Comparison of ENCODE assay signal across 19 cellular contexts in genomic region chr1:11777653-11778322, GRCh38. TPM values are rescaled to one million over a fixed set of nuclear protein-coding genes. Genes with fewer than 3 reads are reported as not detected.
DNase-seq lines count a peak whose midpoint lies in the region; ATAC-seq, FAIRE-seq and TF ChIP-seq lines count a peak whose summit lies in the region.
"Had no signal": no experiment of that assay in that cellular context is flagged by ENCODE, and none has a peak within 500 bp of the region (broad histone marks: within the 10 kb centered on the region; RNA-seq: fewer than 3 reads in every experiment).

No MANE protein-coding gene starts in this region.

- no TSS peak for BruUV-seq in K562 (replicated peaks; lab: Mats Ljungman, UMichigan)

- in situ Hi-C loops in K562 (cut with MboI), result no loop called here

- no peaks in the 10 kb centered on the region for H3K79me2 ChIP-seq in K562 (ENCODE audit: control insufficient read depth, insufficient read depth, low read length)

- H2AFZ ChIP-seq in K562 (ENCODE audit: low read depth, low read length), result peak overlapping the region; percentile 6; the same call in 1 of the 2 replicates
- H2AFZ ChIP-seq: GM23248 had no signal

- H3K27ac ChIP-seq in right atrium auricular region (no peak overlapping the region), K562 (ENCODE audit: extremely low read depth, low read depth, low read length) (no peak overlapping the region), right lobe of liver (peak overlapping the region in 2 of 3 donors; percentile 49 to 56)
- H3K27ac ChIP-seq: BLaER1, GM23248 had no signal

- H4K20me1 ChIP-seq in K562 (replicated peaks; ENCODE audit: control insufficient read depth, insufficient read depth, low read length), result no peaks in the 10 kb centered on the region; the same call in 1 of the 2 replicates
- H4K20me1 ChIP-seq: BLaER1 had no signal

- H3K4me2 ChIP-seq in K562 (ENCODE audit: insufficient read depth, low read length), result no peak overlapping the region
- H3K4me2 ChIP-seq: BLaER1 had no signal

- TF ChIP-seq CTCF in right atrium auricular region (IDR thresholded peaks at IDR 0.05), result no peak
- no peak for TF ChIP-seq CTCF in K562 (IDR thresholded peaks at IDR 0.05 in 2 of 3, conservative IDR thresholded peaks at IDR 0.05 in 1 of 3; ENCODE audit: insufficient read depth in 2 of 3, low read depth in 1 of 3, low read length in 3 of 3)
- TF ChIP-seq CTCF in right lobe of liver (IDR thresholded peaks at IDR 0.05), result no peak

- POLR2A ChIA-PET in K562 (lab: Yijun Ruan, JAX), result interaction anchor here (0.7 to 8.5 kb wide), 9 partner anchors 9 to 587 kb away, joined by 3 to 66 read pairs (median 5); no protein-coding TSS in a partner anchor

- FAIRE-seq in K562 (lab: Jason Lieb, UNC), result no peak
- FAIRE-seq: GM19239, H54 had no signal

- TF ChIP-seq RAD21 in K562 (CRISPR knock-in tag; conservative IDR thresholded peaks at IDR 0.05 in 1 of 2, IDR thresholded peaks at IDR 0.05 in 1 of 2), result no peak

- H3K4me3 ChIP-seq in right atrium auricular region (no peak overlapping the region), K562 (no peak overlapping the region), right lobe of liver (no peak overlapping the region)
- H3K4me3 ChIP-seq: BLaER1, GM23248 had no signal

- ATAC-seq in Right ventricle myocardium superior (ENCODE audit: poor library complexity), result peak; percentile 14
- ATAC-seq in K562, result peak; percentile 37
- ATAC-seq in right lobe of liver, result peak; percentile 88 to 94 (median 91)
- ATAC-seq: HCT116 had no signal

- H3K9ac ChIP-seq in K562 (ENCODE audit: insufficient read depth in 1 of 2, low read depth in 2 of 2, low read length in 2 of 2), result peak overlapping the region in 1 of 2 experiments; percentile 22; a peak in 1 of 4 replicates
- H3K9ac ChIP-seq: BLaER1, GM23248 had no signal

- DNase-seq in Right ventricle myocardium superior (no peak), right atrium auricular region (ENCODE audit: low spot score) (no peak), K562 (ENCODE audit: extremely low read depth in 1 of 4, low spot score in 3 of 4) (no peak), right lobe of liver (peak; percentile 79 to 85 (median 83)), NCI-H774 (lab: John Stamatoyannopoulos, UW) (no peak), NCI-H1105 treated with DMSO at 0.1 percent for 48 hours (lab: John Stamatoyannopoulos, UW) (no peak)
- no peak for DNase-seq in activated effector memory CD4-positive, alpha-beta T cell treated with anti-CD3 and anti-CD28 coated beads, Interleukin-2, amount 50 U/mL, for 16 hours
- DNase-seq: 8988T; AML-193; Caco-2; CD8-positive, alpha-beta memory T cell; DMS53; GF-D8; GM23248; IMR-90 had no signal

- CTCF ChIA-PET in K562 (lab: Yijun Ruan, JAX; ENCODE audit: low intra/inter-chr PET ratio), result no interaction called here

- TF ChIP-seq EP300 in K562 (IDR thresholded peaks at IDR 0.05; ENCODE audit: low read length), result no peak

- H3K9me3 ChIP-seq in right atrium auricular region, result no peaks in the 10 kb centered on the region
- no peaks in the 10 kb centered on the region for H3K9me3 ChIP-seq in K562 (replicated peaks; ENCODE audit: control insufficient read depth, insufficient read depth, low read depth, low read length)
- no peaks in the 10 kb centered on the region for H3K9me3 ChIP-seq in right lobe of liver
- H3K9me3 ChIP-seq: BLaER1, Caco-2 had no signal

- H3K36me3 ChIP-seq in right atrium auricular region (no peaks in the 10 kb centered on the region), K562 (ENCODE audit: control insufficient read depth, insufficient read depth, low read length) (no peaks in the 10 kb centered on the region), right lobe of liver (no peaks in the 10 kb centered on the region)
- H3K36me3 ChIP-seq: BLaER1 had no signal

- intact Hi-C loops in Right ventricle myocardium superior (cut with DNase I) (no loop called here), K562 (cut with micrococcal nuclease) (no loop called here), right lobe of liver (cut with DNase I) (no loop called here)

- H3K9me1 ChIP-seq in K562 (ENCODE audit: control insufficient read depth, insufficient read depth, low read length), result no peaks in the 10 kb centered on the region

- WGBS in K562 (ENCODE audit: insufficient coverage, low coverage, missing lambda C conversion rate), result 55% methylated on average over 8 of the region's 8 CpGs
- 40% methylated on average over 1 of the region's 8 CpGs for WGBS in right lobe of liver (ENCODE audit: insufficient coverage, low coverage, low lambda C conversion rate, missing lambda C conversion rate)

- no peaks in the 10 kb centered on the region for H3K4me1 ChIP-seq in right atrium auricular region
- peaks cover 0 to 35% of the 10 kb centered on the region in 2 experiments; a peak in 3 of 5 replicates for H3K4me1 ChIP-seq in K562 (replicated peaks in 1 of 2; ENCODE audit: control insufficient read depth in 2 of 2, insufficient read depth in 2 of 2, low read length in 2 of 2)
- H3K4me1 ChIP-seq in right lobe of liver, result peaks cover 0 to 14% (median 0%) of the 10 kb centered on the region in 4 donors
- H3K4me1 ChIP-seq: BLaER1, Caco-2 had no signal

- TF ChIP-seq POLR2A in K562 (conservative IDR thresholded peaks at IDR 0.05) (no peak), right lobe of liver (IDR thresholded peaks at IDR 0.05) (no peak)

- H3K27me3 ChIP-seq in right atrium auricular region, result no peaks in the 10 kb centered on the region
- no peaks in the 10 kb centered on the region for H3K27me3 ChIP-seq in K562 (ENCODE audit: control insufficient read depth in 2 of 2, insufficient read depth in 2 of 2, low read length in 2 of 2)
- no peaks in the 10 kb centered on the region for H3K27me3 ChIP-seq in right lobe of liver
- H3K27me3 ChIP-seq: BLaER1 had no signal

RNA-seq across cellular contexts. Expression of gene C1orf167, which starts 15.8 kb away (rescaled TPM):
- total RNA-seq in Right ventricle myocardium superior, result 2.7 TPM
- 1 to 10 TPM in 1 of 2 donors, under 1 TPM in 1; 0.85 to 1.7 TPM for total RNA-seq in right atrium auricular region
- total RNA-seq in K562 (2011; cell fraction: chromatin; rRNA removed; ENCODE audit: low replicate concordance), result 2.8 and 5.6 TPM in 2 replicates
- 2.3 and 3.4 TPM in 2 replicates for total RNA-seq in K562 (2011; cell fraction: nucleolus; rRNA removed)
- 2.1 TPM in 2 replicates for total RNA-seq in K562 (2011; cell fraction: nucleoplasm; rRNA removed)
- 0.37 and 0.73 TPM in 2 replicates for total RNA-seq in K562 (2014; rRNA removed)
- total RNA-seq in K562 (2014; rRNA removed; fragmentation: Illumina TruSeq; extraction: Trizol), result 0.10 and 0.29 TPM in 2 replicates
- 0.22 and 0.53 TPM in 2 replicates for total RNA-seq in K562 (2015; rRNA removed; fragmentation: Illumina TruSeq; extraction: Trizol)
- total RNA-seq in K562 (2021), result 0.82 and 1.2 TPM in 2 replicates
- polyA plus RNA-seq in K562 (2011; rRNA removed), result 0.29 and 0.73 TPM in 2 replicates
- 0.31 and 0.53 TPM in 2 replicates for polyA plus RNA-seq in K562 (2011; cell fraction: cytosol; rRNA removed)
- 2.2 and 3.2 TPM in 2 replicates for polyA plus RNA-seq in K562 (2011; cell fraction: nucleus; rRNA removed)
- 0.48 and 2.0 TPM in 2 replicates for polyA plus RNA-seq in K562 (2012)
- 0.29 and 0.31 TPM in 2 replicates for polyA plus RNA-seq in K562 (2014; fragmentation: Illumina TruSeq; extraction: Trizol)
- polyA plus RNA-seq in K562 (2014; fragmentation: Nextera tagmentation; extraction: Ambion mirVana), result not detected
- 0.86 and 0.94 TPM in 2 replicates for polyA plus RNA-seq in K562 (2014; rRNA removed)
- polyA minus RNA-seq in K562 (2011; rRNA and poly(A)+ RNA removed), result 0.14 and 0.27 TPM in 2 replicates
- 0.38 and 0.91 TPM in 2 replicates for polyA minus RNA-seq in K562 (2011; cell fraction: cytosol; rRNA and poly(A)+ RNA removed)
- 0.78 and 0.81 TPM in 2 replicates for polyA minus RNA-seq in K562 (2011; cell fraction: nucleus; rRNA and poly(A)+ RNA removed)
- total RNA-seq in right lobe of liver, result not detected
- total RNA-seq: CD8-positive, alpha-beta memory T cell; GM23248 had no signal

RNA-seq across cellular contexts. Expression of gene MTHFR, which starts 28.0 kb away (rescaled TPM):
- 34.6 TPM for total RNA-seq in Right ventricle myocardium superior
- 10 to 100 TPM; 38.5 to 53.9 TPM for total RNA-seq in right atrium auricular region
- 242 and 493 TPM in 2 replicates for total RNA-seq in K562 (2011; cell fraction: chromatin; rRNA removed; ENCODE audit: low replicate concordance)
- 319 and 327 TPM in 2 replicates for total RNA-seq in K562 (2011; cell fraction: nucleolus; rRNA removed)
- 296 TPM in 2 replicates for total RNA-seq in K562 (2011; cell fraction: nucleoplasm; rRNA removed)
- total RNA-seq in K562 (2014; rRNA removed), result 77.9 and 94.5 TPM in 2 replicates
- total RNA-seq in K562 (2014; rRNA removed; fragmentation: Illumina TruSeq; extraction: Trizol), result 45.3 and 45.6 TPM in 2 replicates
- total RNA-seq in K562 (2015; rRNA removed; fragmentation: Illumina TruSeq; extraction: Trizol), result 65.4 and 66.1 TPM in 2 replicates
- 94.1 and 104 TPM in 2 replicates for total RNA-seq in K562 (2021)
- 47.6 and 56.6 TPM in 2 replicates for polyA plus RNA-seq in K562 (2011; rRNA removed)
- polyA plus RNA-seq in K562 (2011; cell fraction: cytosol; rRNA removed), result 49.3 and 67.6 TPM in 2 replicates
- polyA plus RNA-seq in K562 (2011; cell fraction: nucleus; rRNA removed), result 62.6 and 87.9 TPM in 2 replicates
- 59.9 and 109 TPM in 2 replicates for polyA plus RNA-seq in K562 (2012)
- polyA plus RNA-seq in K562 (2014; fragmentation: Illumina TruSeq; extraction: Trizol), result 62.6 and 78.7 TPM in 2 replicates
- 1 to 10 TPM; 5.0 to 5.4 TPM for polyA plus RNA-seq in K562 (2014; fragmentation: Nextera tagmentation; extraction: Ambion mirVana)
- 57.3 and 72.7 TPM in 2 replicates for polyA plus RNA-seq in K562 (2014; rRNA removed)
- polyA minus RNA-seq in K562 (2011; rRNA and poly(A)+ RNA removed), result 103 and 105 TPM in 2 replicates
- polyA minus RNA-seq in K562 (2011; cell fraction: cytosol; rRNA and poly(A)+ RNA removed), result 72.6 and 84.0 TPM in 2 replicates
- polyA minus RNA-seq in K562 (2011; cell fraction: nucleus; rRNA and poly(A)+ RNA removed), result 87.4 and 136 TPM in 2 replicates
- 10 to 100 TPM; 10.6 to 20.1 (median 15.6) TPM for total RNA-seq in right lobe of liver

RNA-seq across cellular contexts. Expression of gene CLCN6, which starts 28.2 kb away (rescaled TPM):
- total RNA-seq in Right ventricle myocardium superior, result 15.2 TPM
- total RNA-seq in right atrium auricular region, result 10 to 100 TPM; 14.8 to 15.2 TPM
- total RNA-seq in K562 (2011; cell fraction: chromatin; rRNA removed; ENCODE audit: low replicate concordance), result 146 and 184 TPM in 2 replicates
- total RNA-seq in K562 (2011; cell fraction: nucleolus; rRNA removed), result 89.9 and 94.4 TPM in 2 replicates
- total RNA-seq in K562 (2011; cell fraction: nucleoplasm; rRNA removed), result 121 and 143 TPM in 2 replicates
- total RNA-seq in K562 (2014; rRNA removed), result 10.0 and 10.6 TPM in 2 replicates
- total RNA-seq in K562 (2014; rRNA removed; fragmentation: Illumina TruSeq; extraction: Trizol), result 11.4 TPM in 2 replicates
- total RNA-seq in K562 (2015; rRNA removed; fragmentation: Illumina TruSeq; extraction: Trizol), result 13.6 and 13.9 TPM in 2 replicates
- 21.8 and 22.5 TPM in 2 replicates for total RNA-seq in K562 (2021)
- 13.6 and 22.6 TPM in 2 replicates for polyA plus RNA-seq in K562 (2011; rRNA removed)
- 10.5 and 18.0 TPM in 2 replicates for polyA plus RNA-seq in K562 (2011; cell fraction: cytosol; rRNA removed)
- polyA plus RNA-seq in K562 (2011; cell fraction: nucleus; rRNA removed), result 89.4 and 98.5 TPM in 2 replicates
- 16.6 and 16.7 TPM in 2 replicates for polyA plus RNA-seq in K562 (2012)
- 18.3 and 20.9 TPM in 2 replicates for polyA plus RNA-seq in K562 (2014; fragmentation: Illumina TruSeq; extraction: Trizol)
- polyA plus RNA-seq in K562 (2014; fragmentation: Nextera tagmentation; extraction: Ambion mirVana), result 1 to 10 TPM; 2.0 to 3.1 TPM
- 21.5 and 23.1 TPM in 2 replicates for polyA plus RNA-seq in K562 (2014; rRNA removed)
- polyA minus RNA-seq in K562 (2011; rRNA and poly(A)+ RNA removed), result 19.0 and 22.2 TPM in 2 replicates
- polyA minus RNA-seq in K562 (2011; cell fraction: cytosol; rRNA and poly(A)+ RNA removed), result 10.5 and 10.8 TPM in 2 replicates
- 18.2 and 38.1 TPM in 2 replicates for polyA minus RNA-seq in K562 (2011; cell fraction: nucleus; rRNA and poly(A)+ RNA removed)
- total RNA-seq in right lobe of liver, result 10 to 100 TPM in 2 of 6 experiments, 1 to 10 TPM in 4; 4.2 to 12.7 (median 9.2) TPM

RNA-seq across cellular contexts. Expression of gene AGTRAP, which starts 41.9 kb away (rescaled TPM):
- total RNA-seq in Right ventricle myocardium superior (13.6 TPM), right atrium auricular region (10 to 100 TPM; 20.8 to 47.2 TPM), K562 (2014; rRNA removed) (89.3 and 118 TPM in 2 replicates), K562 (2014; rRNA removed; fragmentation: Illumina TruSeq; extraction: Trizol) (15.5 and 26.8 TPM in 2 replicates), K562 (2015; rRNA removed; fragmentation: Illumina TruSeq; extraction: Trizol) (53.7 and 57.5 TPM in 2 replicates), K562 (2021) (81.6 and 85.8 TPM in 2 replicates), right lobe of liver (10 to 100 TPM in 3 of 6 experiments, 1 to 10 TPM in 3; 6.4 to 20.5 (median 11.4) TPM)
- total RNA-seq in K562 (2011; cell fraction: chromatin; rRNA removed; ENCODE audit: low replicate concordance), result 54.8 and 123 TPM in 2 replicates
- total RNA-seq in K562 (2011; cell fraction: nucleolus; rRNA removed), result 175 TPM in 2 replicates
- total RNA-seq in K562 (2011; cell fraction: nucleoplasm; rRNA removed), result 116 and 126 TPM in 2 replicates
- polyA plus RNA-seq in K562 (2011; rRNA removed) (48.5 and 76.2 TPM in 2 replicates), K562 (2014; fragmentation: Illumina TruSeq; extraction: Trizol) (81.4 and 99.0 TPM in 2 replicates), K562 (2014; fragmentation: Nextera tagmentation; extraction: Ambion mirVana) (10 to 100 TPM; 31.4 to 51.5 TPM), K562 (2014; rRNA removed) (105 TPM in 2 replicates)
- 121 and 255 TPM in 2 replicates for polyA plus RNA-seq in K562 (2011; cell fraction: cytosol; rRNA removed)
- 125 and 161 TPM in 2 replicates for polyA plus RNA-seq in K562 (2011; cell fraction: nucleus; rRNA removed)
- polyA plus RNA-seq in K562 (2012), result 83.4 and 188 TPM in 2 replicates
- 17.2 and 22.0 TPM in 2 replicates for polyA minus RNA-seq in K562 (2011; rRNA and poly(A)+ RNA removed)
- polyA minus RNA-seq in K562 (2011; cell fraction: cytosol; rRNA and poly(A)+ RNA removed), result 47.0 and 66.3 TPM in 2 replicates
- 18.8 and 20.9 TPM in 2 replicates for polyA minus RNA-seq in K562 (2011; cell fraction: nucleus; rRNA and poly(A)+ RNA removed)

Comparison
In these comparisons a context has a peak if more than half of its experiments do, and no peak if none do; other contexts are left out.
1. ATAC-seq: peak in every context shown above with its lines; median percentile 91 in right lobe of liver; 37 in K562; 14 in Right ventricle myocardium superior.
2. DNase-seq: peak in right lobe of liver (3 of 3); none in Right ventricle myocardium superior (single experiment), right atrium auricular region (single experiment), K562 (0 of 4), NCI-H774 (single experiment), NCI-H1105 treated with DMSO at 0.1 percent for 48 hours (single experiment) and activated effector memory CD4-positive, alpha-beta T cell treated with anti-CD3 and anti-CD28 coated beads, Interleukin-2, amount 50 U/mL, for 16 hours (single experiment).
3. H3K27ac ChIP-seq: peak in right lobe of liver (2 of 3); none in right atrium auricular region (0 of 2) and K562 (single experiment).